27 cellular contexts compared by ENCODE assay signal in the genomic region with DNA sequence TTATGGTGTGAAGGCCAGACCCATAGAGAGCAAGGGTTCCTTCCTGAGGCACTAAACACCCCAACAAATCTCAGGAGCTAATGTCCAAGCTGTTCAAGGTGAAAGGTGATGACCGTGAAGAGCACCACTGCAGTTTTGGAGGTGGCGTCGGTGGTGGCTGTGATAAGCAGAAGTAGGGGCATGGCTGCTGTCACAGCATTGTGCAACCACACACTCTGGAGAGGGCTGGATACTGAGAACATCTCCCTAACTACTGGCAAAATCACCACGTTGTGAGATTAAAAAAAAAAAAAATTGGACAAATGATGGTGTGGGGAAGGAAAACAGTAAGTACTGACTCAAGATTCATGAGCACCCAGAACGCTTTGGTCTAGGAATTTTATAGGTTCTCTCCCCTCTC.
"Had no signal": no experiment of that assay in that cellular context is flagged by ENCODE, and none has a peak within 500 bp of the region (broad histone marks: within the 10 kb centered on the region; RNA-seq: fewer than 3 reads in every experiment).

No MANE protein-coding gene starts in this region.

- H3K9ac ChIP-seq: neural progenitor cell had no signal

- H3K27ac Mint-ChIP-seq: activated B cell treated with CpG ODN at 0.5 μM for 24 hours; activated CD4-positive, alpha-beta T cell treated with anti-CD3 and anti-CD28 coated beads for 36 hours; activated naive CD8-positive, alpha-beta T cell treated with anti-CD3 and anti-CD28 coated beads for 36 hours; endodermal cell; mesothelial cell of epicardium; naive thymus-derived CD8-positive, alpha-beta T cell; stimulated activated naive CD8-positive, alpha-beta T cell treated with anti-CD3 and anti-CD28 coated beads, Interleukin-15, Interleukin-2, amounts not matched to agents 100 ng/mL and 50 ng/mL, for 24 hours had no signal

- H3K27me3 Mint-ChIP-seq: activated B cell treated with CpG ODN at 0.5 μM for 24 hours; activated CD4-positive, alpha-beta T cell treated with anti-CD3 and anti-CD28 coated beads for 36 hours; activated naive CD8-positive, alpha-beta T cell treated with anti-CD3 and anti-CD28 coated beads for 36 hours; stimulated activated naive CD8-positive, alpha-beta T cell treated with anti-CD3 and anti-CD28 coated beads, Interleukin-15, Interleukin-2, amounts not matched to agents 100 ng/mL and 50 ng/mL, for 24 hours had no signal

- H3K4me1 Mint-ChIP-seq: activated CD4-positive, alpha-beta T cell treated with anti-CD3 and anti-CD28 coated beads for 36 hours; activated naive CD8-positive, alpha-beta T cell treated with anti-CD3 and anti-CD28 coated beads for 36 hours; endodermal cell; neural progenitor cell had no signal

- H3K9me3 Mint-ChIP-seq: activated B cell treated with CpG ODN at 0.5 μM for 24 hours; activated naive CD8-positive, alpha-beta T cell treated with anti-CD3 and anti-CD28 coated beads for 36 hours; endodermal cell; neural progenitor cell; stimulated activated naive CD8-positive, alpha-beta T cell treated with anti-CD3 and anti-CD28 coated beads, Interleukin-15, Interleukin-2, amounts not matched to agents 100 ng/mL and 50 ng/mL, for 24 hours had no signal

- H3K27ac ChIP-seq: left lung, neural progenitor cell, pancreas, psoas muscle, right atrium auricular region, thyroid gland, upper lobe of right lung had no signal

- DNase-seq: activated B cell treated with CpG ODN at 0.5 μM for 24 hours; activated CD4-positive, alpha-beta T cell treated with anti-CD3 and anti-CD28 coated beads for 36 hours; activated CD4-positive, alpha-beta T cell treated with anti-CD3 and anti-CD28 coated beads, Interleukin-2, amount 50 U/mL, for 4 hours; activated CD8-positive, alpha-beta memory T cell treated with anti-CD3 and anti-CD28 coated beads for 24 hours; activated CD8-positive, alpha-beta memory T cell treated with anti-CD3 and anti-CD28 coated beads, Interleukin-2, amount 50 U/mL, for 4 hours; activated naive CD4-positive, alpha-beta T cell treated with Interleukin-2 at 50 U/mL for 16 hours; activated naive CD8-positive, alpha-beta T cell treated with anti-CD3 and anti-CD28 coated beads for 36 hours; activated T-cell treated with anti-CD3 and anti-CD28 coated beads, Interleukin-2, amount 50 U/mL, for 4 hours; cortex of kidney; glutamatergic neuron; hippocampal formation; kidney glomerular epithelial cell; left lung; mammary epithelial cell; naive thymus-derived CD8-positive, alpha-beta T cell; pancreas; psoas muscle; stimulated activated CD4-positive, alpha-beta T cell treated with anti-CD3 and anti-CD28 coated beads, Interleukin-12 subunit alpha, Interleukin-12 subunit beta, amount 100 ng/mL, for 4 hours; substantia nigra; T-helper 9 cell; thyroid gland; upper lobe of right lung had no signal

- H3K4me1 ChIP-seq: left lung, neural progenitor cell, pancreas, psoas muscle, right atrium auricular region, thyroid gland, upper lobe of right lung had no signal

- H3K27me3 ChIP-seq: left lung, neural progenitor cell, pancreas, right atrium auricular region, thyroid gland, upper lobe of right lung had no signal

- H3K4me3 Mint-ChIP-seq: activated B cell treated with CpG ODN at 0.5 μM for 24 hours; activated CD4-positive, alpha-beta T cell treated with anti-CD3 and anti-CD28 coated beads for 36 hours; activated naive CD8-positive, alpha-beta T cell treated with anti-CD3 and anti-CD28 coated beads for 36 hours; activated T-cell treated with anti-CD3 and anti-CD28 coated beads, Interleukin-2, amount 50 U/mL, for 4 hours; endodermal cell; mesothelial cell of epicardium; naive thymus-derived CD8-positive, alpha-beta T cell; neural progenitor cell; stimulated activated naive CD8-positive, alpha-beta T cell treated with anti-CD3 and anti-CD28 coated beads, Interleukin-15, Interleukin-2, amounts not matched to agents 100 ng/mL and 50 ng/mL, for 24 hours had no signal

- H3K36me3 Mint-ChIP-seq: neural progenitor cell had no signal

- ATAC-seq: activated CD4-positive, alpha-beta T cell treated with anti-CD3 and anti-CD28 coated beads for 36 hours; activated T-cell treated with anti-CD3 and anti-CD28 coated beads, Interleukin-2, amount 50 U/mL, for 4 hours; left lung; naive thymus-derived CD8-positive, alpha-beta T cell; pancreas; psoas muscle; upper lobe of right lung had no signal

- H3K4me3 ChIP-seq: left lung, neural progenitor cell, pancreas, psoas muscle, right atrium auricular region, thyroid gland, upper lobe of right lung had no signal

- H3K36me3 ChIP-seq: left lung, neural progenitor cell, pancreas, right atrium auricular region, thyroid gland, upper lobe of right lung had no signal

- H3K4me2 ChIP-seq: neural progenitor cell had no signal

- H3K9me3 ChIP-seq: left lung, pancreas, psoas muscle, right atrium auricular region, thyroid gland, upper lobe of right lung had no signal
